Comparison of ENCODE assay signal across 1 cellular context in the genomic region with DNA sequence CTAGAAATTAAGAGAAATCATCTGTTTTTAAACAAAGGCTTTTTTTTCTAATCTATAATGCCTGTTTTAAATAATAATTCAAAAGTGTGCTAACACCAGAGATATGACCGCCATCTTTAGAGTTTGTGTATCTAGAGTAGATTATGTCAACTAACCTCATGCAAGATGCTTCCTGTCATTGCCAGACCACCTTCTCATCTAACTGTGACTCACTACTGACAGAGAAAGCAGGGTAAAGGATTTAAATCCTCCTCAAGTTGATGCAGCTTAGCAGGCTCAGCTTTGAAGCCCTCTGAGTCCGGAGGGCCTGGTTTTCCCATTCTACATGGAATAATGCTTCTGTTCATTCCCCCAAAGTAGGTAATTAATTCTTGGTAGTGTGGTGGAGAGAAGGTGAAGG.
A peak's percentile ranks its signal among the peaks of the same experiment; 100 is the strongest.
TF ChIP-seq lines count a peak whose summit lies in the region.

No MANE protein-coding gene starts in this region.

TF ChIP-seq in K562, 482 proteins besides CTCF, POLR2A, EP300 and RAD21:
- TF ChIP-seq ZNF592 (IDR thresholded peaks at IDR 0.05) (peak; percentile 41; the same call in 1 of the 2 replicates), ILK (tag; IDR thresholded peaks at IDR 0.05; ENCODE audit: borderline replicate concordance, low read depth) (no peak), YY1 (IDR thresholded peaks at IDR 0.05; ENCODE audit: borderline replicate concordance in 1 of 3, control insufficient read depth in 1 of 3, extremely low read depth in 1 of 3, insufficient read depth in 3 of 3, insufficient read length in 1 of 3, insufficient replicate concordance in 2 of 3, low read depth in 1 of 3, low read length in 2 of 3) (peak in 1 of 3 experiments; percentile 29), RFX5 (IDR thresholded peaks at IDR 0.05; ENCODE audit: low read depth, low read length) (no peak), FOSL1 (tag; conservative IDR thresholded peaks at IDR 0.05) (peak; percentile 43; the same call in 1 of the 2 replicates), JUND (IDR thresholded peaks at IDR 0.05; ENCODE audit: borderline replicate concordance, low read depth, low read length) (peak; percentile 29; the same call in 1 of the 2 replicates), JUND (tag; IDR thresholded peaks at IDR 0.05; ENCODE audit: borderline replicate concordance, low read depth, low read length) (peak; percentile 30; the same call in 1 of the 3 replicates), ARID1B (IDR thresholded peaks at IDR 0.05) (0 out of 2 replicates have a peak, but pooled peaks have one; percentile 19)
- TF ChIP-seq, protein P1, sequence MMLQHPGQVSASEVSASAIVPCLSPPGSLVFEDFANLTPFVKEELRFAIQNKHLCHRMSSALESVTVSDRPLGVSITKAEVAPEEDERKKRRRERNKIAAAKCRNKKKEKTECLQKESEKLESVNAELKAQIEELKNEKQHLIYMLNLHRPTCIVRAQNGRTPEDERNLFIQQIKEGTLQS (IDR thresholded peaks at IDR 0.05), result peak; percentile 22; the same call in 1 of the 2 replicates
- TF ChIP-seq, protein P1 (CRISPR knock-in tag; conservative IDR thresholded peaks at IDR 0.05), result no peak
